Comparison of ENCODE assay signal across 28 cellular contexts in the genomic region with DNA sequence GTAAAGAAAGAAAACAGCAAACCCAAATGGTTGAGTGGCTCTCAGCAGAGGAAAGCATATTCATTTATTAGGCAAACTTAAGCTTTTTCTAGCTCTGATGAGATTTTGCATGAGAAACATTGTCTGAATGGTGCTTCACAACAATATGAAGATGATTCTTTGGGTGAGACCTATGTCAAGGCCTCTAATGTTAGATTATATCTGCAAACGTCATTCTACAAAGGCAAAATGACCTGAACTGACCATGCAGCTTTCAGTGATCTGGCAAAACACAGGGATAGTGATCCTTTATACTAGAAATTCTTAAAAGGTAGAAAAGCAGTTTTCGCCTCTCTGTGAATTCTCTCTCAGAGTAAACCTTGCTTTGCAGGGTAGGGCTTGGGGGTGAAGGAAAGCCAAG.
"Had no signal": no experiment of that assay in that cellular context is flagged by ENCODE, and none has a peak within 500 bp of the region (broad histone marks: within the 10 kb centered on the region; RNA-seq: fewer than 3 reads in every experiment).

No MANE protein-coding gene starts in this region.

- H3K36me3 Mint-ChIP-seq: natural killer cell had no signal

- H3K9me3 Mint-ChIP-seq: immature natural killer cell, natural killer cell had no signal

- H3K27ac ChIP-seq: coronary artery, dorsolateral prefrontal cortex, esophagus muscularis mucosa, gastrocnemius medialis, heart right ventricle, left ventricle myocardium inferior, lower lobe of right lung had no signal

- DNase-seq: dermis blood vessel endothelial cell; dorsolateral prefrontal cortex; effector CD4-positive, alpha-beta T cell; effector memory CD4-positive, alpha-beta T cell; foreskin fibroblast; foreskin melanocyte; gastrocnemius medialis; glutamatergic neuron; head of caudate nucleus; heart right ventricle; hippocampal formation; immature natural killer cell; islet precursor cell; kidney; kidney glomerular epithelial cell; left colon; left ventricle myocardium inferior; lower lobe of right lung; mesenchymal stem cell; mucosa of descending colon; naive thymus-derived CD4-positive, alpha-beta T cell; natural killer cell had no signal

- H3K36me3 ChIP-seq: gastrocnemius medialis, heart right ventricle, left ventricle myocardium inferior, lower lobe of right lung had no signal

- H3K4me1 ChIP-seq: lower lobe of right lung had no signal

- H3K4me3 Mint-ChIP-seq: immature natural killer cell; mesothelial cell of epicardium; naive thymus-derived CD4-positive, alpha-beta T cell; natural killer cell had no signal

- H3K9me3 ChIP-seq: esophagus muscularis mucosa, gastrocnemius medialis, lower lobe of right lung, mucosa of descending colon had no signal

- H3K4me1 Mint-ChIP-seq: mesothelial cell of epicardium had no signal

- H3K27me3 ChIP-seq: dorsolateral prefrontal cortex, esophagus muscularis mucosa, gastrocnemius medialis, heart right ventricle had no signal

- H3K27me3 Mint-ChIP-seq: naive thymus-derived CD4-positive, alpha-beta T cell had no signal

- FAIRE-seq: colon, endothelial cell of umbilical vein, kidney had no signal

- ATAC-seq: gastrocnemius medialis; heart right ventricle; left colon; left lobe of liver; lower lobe of right lung; mucosa of descending colon; naive thymus-derived CD4-positive, alpha-beta T cell; natural killer cell had no signal

- H3K27ac Mint-ChIP-seq: mesothelial cell of epicardium; naive thymus-derived CD4-positive, alpha-beta T cell; natural killer cell had no signal

- H3K4me3 ChIP-seq: coronary artery, dorsolateral prefrontal cortex, esophagus muscularis mucosa, gastrocnemius medialis, heart right ventricle, left ventricle myocardium inferior, lower lobe of right lung, mucosa of descending colon had no signal
